ENCODE assay signal across 15 cellular contexts in the genomic region with DNA sequence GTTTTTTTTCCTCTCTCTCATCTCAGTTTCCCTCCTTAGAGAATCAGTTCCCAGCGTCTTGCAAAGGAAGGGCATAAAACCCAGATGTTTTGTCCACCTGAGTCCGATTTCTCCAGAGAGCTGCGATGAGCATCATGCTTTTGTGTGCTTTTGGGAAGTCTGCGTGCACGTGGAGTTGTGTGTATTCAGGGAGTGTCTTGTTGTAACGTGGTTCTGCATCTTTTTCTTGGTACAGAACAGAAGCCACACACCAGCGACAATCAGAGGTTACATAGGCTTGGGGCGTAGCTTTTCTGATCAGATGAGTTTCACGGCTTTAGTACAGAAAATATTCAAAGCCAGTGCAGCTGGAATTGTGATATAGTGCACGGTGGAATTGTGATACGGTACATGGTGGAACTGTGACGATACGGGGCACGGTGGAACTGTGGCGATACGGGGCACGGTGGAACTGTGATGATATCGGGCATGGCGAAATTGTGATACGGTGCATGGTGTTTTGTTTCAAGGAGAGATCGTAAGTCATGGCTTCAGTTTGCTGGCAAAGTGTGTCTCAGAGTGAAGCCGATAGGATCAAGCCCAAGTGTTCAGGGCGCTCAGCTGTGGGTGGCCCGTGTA. TPM values are rescaled to one million over a fixed set of nuclear protein-coding genes. Genes with fewer than 3 reads are reported as not detected.
A peak's percentile ranks its signal among the peaks of the same experiment; 100 is the strongest.
DNase-seq lines count a peak whose midpoint lies in the region; ATAC-seq, FAIRE-seq and TF ChIP-seq lines count a peak whose summit lies in the region.
"Had no signal": no experiment of that assay in that cellular context is flagged by ENCODE, and none has a peak within 500 bp of the region (broad histone marks: within the 10 kb centered on the region; RNA-seq: fewer than 3 reads in every experiment).

No MANE protein-coding gene starts in this region.

- peaks cover 91% of the 10 kb centered on the region for H4K20me1 ChIP-seq in astrocyte (ENCODE audit: insufficient read depth, low read length)

- intact Hi-C loops in left lung (cut with DNase I): no loop called here
- intact Hi-C loops in stomach (cut with DNase I; ENCODE audit: low total_unique reads): no loop called here

- H3K36me3 ChIP-seq in astrocyte (ENCODE audit: insufficient read depth, low read length) (no peaks in the 10 kb centered on the region), left lung (peaks cover 0 to 9% of the 10 kb centered on the region in 2 donors), stomach (peaks cover 0 to 11% (median 8%) of the 10 kb centered on the region in 4 donors)

- FAIRE-seq in astrocyte (lab: Jason Lieb, UNC): no peak
- FAIRE-seq: A204.1 had no signal

- WGBS in stomach, 5 donors: 73 to 89% (median 86%) methylated on average over 23 to 24 of the region's 24 CpGs

- H3K79me2 ChIP-seq in astrocyte (ENCODE audit: insufficient read depth, low read length): peaks cover 98% of the 10 kb centered on the region

- peaks cover 6% of the 10 kb centered on the region for H3K9me3 Mint-ChIP-seq in astrocyte (ENCODE audit: unreplicated experiment)

- peak overlapping the region; percentile 1 for H3K27ac Mint-ChIP-seq in astrocyte (ENCODE audit: unreplicated experiment)

- H3K4me1 ChIP-seq in astrocyte (ENCODE audit: insufficient read depth, low read length) (peaks cover 27% of the 10 kb centered on the region), left lung (peaks cover 26 to 65% of the 10 kb centered on the region in 2 donors), stomach (peaks cover 5 to 72% (median 48%) of the 10 kb centered on the region in 4 donors)
- H3K4me1 ChIP-seq: SJCRH30 had no signal

- H3K4me3 ChIP-seq in astrocyte (ENCODE audit: insufficient read depth, low read depth, low read length): no peak overlapping the region
- H3K4me3 ChIP-seq in left lung: peak overlapping the region in 1 of 2 donors; percentile 6
- H3K4me3 ChIP-seq in stomach: no peak overlapping the region
- H3K4me3 ChIP-seq: mucosa of descending colon, SJCRH30 had no signal

- H3K4me3 Mint-ChIP-seq in astrocyte (ENCODE audit: unreplicated experiment): no peak overlapping the region
- H3K4me3 Mint-ChIP-seq: activated CD4-positive, alpha-beta T cell treated with anti-CD3 and anti-CD28 coated beads for 36 hours had no signal

- no peaks in the 10 kb centered on the region for H3K27me3 Mint-ChIP-seq in astrocyte (ENCODE audit: low read depth, unreplicated experiment)
- H3K27me3 Mint-ChIP-seq: activated CD4-positive, alpha-beta T cell treated with anti-CD3 and anti-CD28 coated beads for 36 hours had no signal

- peaks cover 31% of the 10 kb centered on the region for H3K36me3 Mint-ChIP-seq in astrocyte (ENCODE audit: low read depth, unreplicated experiment)

- no peak for ATAC-seq in left lung
- ATAC-seq: activated CD4-positive, alpha-beta T cell treated with anti-CD3 and anti-CD28 coated beads for 36 hours had no signal

- DNase-seq in SIG-M5 treated with dmso at 0.1 percent for 504 hours (lab: John Stamatoyannopoulos, UW; ENCODE audit: unreplicated experiment): peak; percentile 60
- DNase-seq in SIG-M5 (lab: John Stamatoyannopoulos, UW): no peak
- DNase-seq in astrocyte (ENCODE audit: low read depth): no peak
- no peak for DNase-seq in left lung
- DNase-seq in stomach: no peak
- DNase-seq in GM19238 (ENCODE audit: insufficient read length, low spot score): no peak
- no peak for DNase-seq in NCI-H446 treated with DMSO at 0.1 percent for 48 hours (lab: John Stamatoyannopoulos, UW)
- no peak for DNase-seq in glomerular visceral epithelial cell (ENCODE audit: extremely low spot score)
- DNase-seq: activated CD4-positive, alpha-beta T cell treated with anti-CD3 and anti-CD28 coated beads for 36 hours; activated gamma-delta T cell; cortex of kidney; DMS79 treated with DMSO at 0.1 percent for 48 hours; SJCRH30 had no signal

- TF ChIP-seq EP300 in stomach (IDR thresholded peaks at IDR 0.05): no peak

- H3K27me3 ChIP-seq in astrocyte (ENCODE audit: insufficient read depth, low read length): no peaks in the 10 kb centered on the region
- H3K27me3 ChIP-seq in left lung: no peaks in the 10 kb centered on the region
- no peaks in the 10 kb centered on the region for H3K27me3 ChIP-seq in stomach
- H3K27me3 ChIP-seq: SJCRH30 had no signal

- no peak for TF ChIP-seq CTCF in astrocyte (IDR thresholded peaks at IDR 0.05; ENCODE audit: insufficient read depth, low read depth, low read length)
- TF ChIP-seq CTCF in left lung (IDR thresholded peaks at IDR 0.05): no peak
- no peak for TF ChIP-seq CTCF in stomach (IDR thresholded peaks at IDR 0.05)

- H3K9me3 ChIP-seq in astrocyte (ENCODE audit: insufficient read depth, low read depth, low read length) (no peaks in the 10 kb centered on the region), left lung (no peaks in the 10 kb centered on the region), stomach (no peaks in the 10 kb centered on the region)
- H3K9me3 ChIP-seq: mucosa of descending colon had no signal

- H3K4me1 Mint-ChIP-seq in astrocyte (ENCODE audit: low read depth, unreplicated experiment): peaks cover 19% of the 10 kb centered on the region

- H3K27ac ChIP-seq in astrocyte (ENCODE audit: low read depth, low read length) (no peak overlapping the region), left lung (peak overlapping the region; percentile 6 to 81), stomach (peak overlapping the region in 3 of 5 donors; percentile 48 to 66 (median 52))
- H3K27ac ChIP-seq: SJCRH30 had no signal

- peak overlapping the region; percentile 9 for H3K9ac ChIP-seq in astrocyte (ENCODE audit: low read length)

- no peak for TF ChIP-seq POLR2A in stomach (IDR thresholded peaks at IDR 0.05)

- peak overlapping the region; percentile 57 for H3K4me2 ChIP-seq in astrocyte (ENCODE audit: low read length)

- no peak overlapping the region for H2AFZ ChIP-seq in astrocyte (ENCODE audit: low read depth, low read length)

RNA-seq across cellular contexts. Expression of a gene that starts 32.8 kb away (rescaled TPM):
- 51.8 and 53.6 TPM in 2 replicates for total RNA-seq in astrocyte
- total RNA-seq in left lung: 10 to 100 TPM; 25.0 to 29.2 TPM
- 10 to 100 TPM; 19.3 to 88.1 (median 27.2) TPM for total RNA-seq in stomach
- 1 to 10 TPM; 2.9 to 5.4 (median 3.9) TPM for polyA plus RNA-seq in stomach
